In genomic region chr5:97162045-97162444, GRCh38 we compare ENCODE assay signal across 1 cellular context.
A peak's percentile ranks its signal among the peaks of the same experiment; 100 is the strongest.
TF ChIP-seq lines count a peak whose summit lies in the region.

No MANE protein-coding gene starts in this region.

TF ChIP-seq in HepG2, 621 proteins besides CTCF, POLR2A, EP300 and RAD21 (continued from another document):
- TF ChIP-seq TFAP4 (IDR thresholded peaks at IDR 0.05; ENCODE audit: borderline replicate concordance, low read depth) (no peak), KMT2B (CRISPR knock-in tag; IDR thresholded peaks at IDR 0.05) (no peak), HDAC2 (CRISPR knock-in tag; IDR thresholded peaks at IDR 0.05) (no peak), STAG1 (CRISPR knock-in tag; IDR thresholded peaks at IDR 0.05) (peak; percentile 88), IRF2 (CRISPR knock-in tag; IDR thresholded peaks at IDR 0.05) (0 out of 2 replicates have a peak, but pooled peaks have one; percentile 37), GABPA (IDR thresholded peaks at IDR 0.05; ENCODE audit: low read depth, low read length) (no peak), GABPA (CRISPR knock-in tag; IDR thresholded peaks at IDR 0.05; ENCODE audit: low read depth) (no peak), ARNTL (CRISPR knock-in tag; IDR thresholded peaks at IDR 0.05) (no peak), SMC3 (IDR thresholded peaks at IDR 0.05; ENCODE audit: low read length) (peak; percentile 77), PBX3 (CRISPR knock-in tag; IDR thresholded peaks at IDR 0.05; ENCODE audit: borderline replicate concordance) (no peak), RBFOX2 (IDR thresholded peaks at IDR 0.05; ENCODE audit: low read depth, low read length) (0 out of 2 replicates have a peak, but pooled peaks have one; percentile 32)
